ENCODE assay signal across 9 cellular contexts in genomic region chr7:32761451-32762320, GRCh38.
DNase-seq lines count a peak whose midpoint lies in the region; TF ChIP-seq lines count a peak whose summit lies in the region.
"Had no signal": no experiment of that assay in that cellular context is flagged by ENCODE, and none has a peak within 500 bp of the region (broad histone marks: within the 10 kb centered on the region; RNA-seq: fewer than 3 reads in every experiment).

No MANE protein-coding gene starts in this region.

- H3K27ac ChIP-seq in mesendoderm (ENCODE audit: low read depth, low read length) (no peak overlapping the region), esophagus muscularis mucosa (replicated peaks in 1 of 4) (no peak overlapping the region)
- H3K27ac ChIP-seq: gastroesophageal sphincter had no signal

- H3K4me3 Mint-ChIP-seq in endothelial cell (ENCODE audit: unreplicated experiment): peak overlapping the region; percentile 38

- no peak overlapping the region for H2BK5ac ChIP-seq in mesendoderm (ENCODE audit: low read length)

- no peaks in the 10 kb centered on the region for H3K36me3 Mint-ChIP-seq in endothelial cell (ENCODE audit: low read depth, unreplicated experiment)

- TF ChIP-seq POLR2A in esophagus muscularis mucosa (IDR thresholded peaks at IDR 0.05; ENCODE audit: low read depth): no peak

- peak overlapping the region; percentile 34 for H3K4me2 ChIP-seq in mesendoderm (ENCODE audit: low read length)

- H3K79me2 ChIP-seq in mesendoderm (ENCODE audit: control insufficient read depth, insufficient read depth, low read length): no peaks in the 10 kb centered on the region

- H3K9me3 ChIP-seq in esophagus muscularis mucosa: no peaks in the 10 kb centered on the region
- H3K9me3 ChIP-seq: gastroesophageal sphincter had no signal

- no peak overlapping the region for H4K8ac ChIP-seq in mesendoderm (ENCODE audit: low read depth, low read length)

- no peaks in the 10 kb centered on the region for H3K9me3 Mint-ChIP-seq in endothelial cell (ENCODE audit: unreplicated experiment)

- H3K4me3 ChIP-seq in mesendoderm (ENCODE audit: low read length) (no peak overlapping the region), esophagus muscularis mucosa (peak overlapping the region in 2 of 4 donors; percentile 1 to 3)

- no peak overlapping the region for H2AK5ac ChIP-seq in mesendoderm (ENCODE audit: low read length)

- DNase-seq in stimulated activated CD4-positive, alpha-beta T cell treated with anti-CD3 and anti-CD28 coated beads, Interleukin-15, amount 100 ng/mL, for 24 hours: peak; percentile 4
- DNase-seq in stimulated activated CD4-positive, alpha-beta T cell treated with anti-CD3 and anti-CD28 coated beads, Interleukin-12 subunit alpha, Interleukin-12 subunit beta, amount 100 ng/mL, for 4 hours: no peak
- peak; percentile 40 for DNase-seq in endothelial cell (ENCODE audit: low spot score)
- DNase-seq in mesendoderm: peak; percentile 47
- no peak for DNase-seq in glomerular visceral epithelial cell (ENCODE audit: extremely low spot score)
- no peak for DNase-seq in esophagus muscularis mucosa (ENCODE audit: extremely low spot score)
- no peak for DNase-seq in NCI-H1930 (lab: John Stamatoyannopoulos, UW)
- no peak for DNase-seq in NCI-H2227 treated with DMSO at 0.1 percent for 48 hours (lab: John Stamatoyannopoulos, UW)

- H2BK15ac ChIP-seq in mesendoderm (replicated peaks; ENCODE audit: low read depth): no peak overlapping the region

- TF ChIP-seq CTCF in endothelial cell (IDR thresholded peaks at IDR 0.05; ENCODE audit: unreplicated experiment) (no peak), esophagus muscularis mucosa (IDR thresholded peaks at IDR 0.05) (no peak)

- no peak overlapping the region for H3K4ac ChIP-seq in mesendoderm (ENCODE audit: low read depth, low read length)

- H3K56ac ChIP-seq in mesendoderm (ENCODE audit: low read length): peak overlapping the region; percentile 5

- TF ChIP-seq EP300 in esophagus muscularis mucosa (IDR thresholded peaks at IDR 0.05): no peak

- H3K4me1 ChIP-seq in mesendoderm (ENCODE audit: control insufficient read depth, low read depth, low read length) (no peaks in the 10 kb centered on the region), esophagus muscularis mucosa (peaks cover 0 to 8% (median 4%) of the 10 kb centered on the region in 4 donors)

- H3K18ac ChIP-seq in mesendoderm (ENCODE audit: low read length): no peak overlapping the region

- peaks cover 12% of the 10 kb centered on the region for H3K4me1 Mint-ChIP-seq in endothelial cell (ENCODE audit: unreplicated experiment)

- no peak overlapping the region for H3K23ac ChIP-seq in mesendoderm (ENCODE audit: low read length)

- peaks cover 2% of the 10 kb centered on the region for H3K27me3 ChIP-seq in mesendoderm (ENCODE audit: insufficient read depth, low read length, poor library complexity)
- no peaks in the 10 kb centered on the region for H3K27me3 ChIP-seq in esophagus muscularis mucosa
- H3K27me3 ChIP-seq: gastroesophageal sphincter had no signal

- no CpG with 5 or more reads among the region's 56 CpGs for WGBS in mesendoderm (ENCODE audit: extremely low coverage, insufficient coverage, low lambda C conversion rate)
- WGBS in esophagus muscularis mucosa: 57% methylated on average over 38 of the region's 56 CpGs

- no peak overlapping the region for H3K27ac Mint-ChIP-seq in endothelial cell (ENCODE audit: unreplicated experiment)

- no peak overlapping the region for H2BK120ac ChIP-seq in mesendoderm (ENCODE audit: low read depth, low read length)

- H3K79me1 ChIP-seq in mesendoderm (ENCODE audit: low read length): no peaks in the 10 kb centered on the region

- intact Hi-C loops in esophagus muscularis mucosa (cut with DNase I): no loop called here

- H3K9ac ChIP-seq in mesendoderm (ENCODE audit: low read length): no peak overlapping the region

- no peaks in the 10 kb centered on the region for H3K36me3 ChIP-seq in mesendoderm (ENCODE audit: control insufficient read depth, insufficient read depth, low read length)
- H3K36me3 ChIP-seq in esophagus muscularis mucosa: no peaks in the 10 kb centered on the region
- H3K36me3 ChIP-seq: gastroesophageal sphincter had no signal

- H4K5ac ChIP-seq in mesendoderm (ENCODE audit: low read length): no peak overlapping the region

- peaks cover 13% of the 10 kb centered on the region for H3K27me3 Mint-ChIP-seq in endothelial cell (ENCODE audit: unreplicated experiment)

Comparison
In these comparisons a context has a peak if more than half of its experiments do, and no peak if none do; other contexts are left out.
1. DNase-seq: peak in stimulated activated CD4-positive, alpha-beta T cell treated with anti-CD3 and anti-CD28 coated beads, Interleukin-15, amount 100 ng/mL, for 24 hours (single experiment), endothelial cell (single experiment) and mesendoderm (single experiment); none in stimulated activated CD4-positive, alpha-beta T cell treated with anti-CD3 and anti-CD28 coated beads, Interleukin-12 subunit alpha, Interleukin-12 subunit beta, amount 100 ng/mL, for 4 hours (single experiment), glomerular visceral epithelial cell (single experiment), esophagus muscularis mucosa (single experiment), NCI-H1930 (0 of 2) and NCI-H2227 treated with DMSO at 0.1 percent for 48 hours (single experiment).